Comparison of ENCODE assay signal across 8 cellular contexts in the genomic region with DNA sequence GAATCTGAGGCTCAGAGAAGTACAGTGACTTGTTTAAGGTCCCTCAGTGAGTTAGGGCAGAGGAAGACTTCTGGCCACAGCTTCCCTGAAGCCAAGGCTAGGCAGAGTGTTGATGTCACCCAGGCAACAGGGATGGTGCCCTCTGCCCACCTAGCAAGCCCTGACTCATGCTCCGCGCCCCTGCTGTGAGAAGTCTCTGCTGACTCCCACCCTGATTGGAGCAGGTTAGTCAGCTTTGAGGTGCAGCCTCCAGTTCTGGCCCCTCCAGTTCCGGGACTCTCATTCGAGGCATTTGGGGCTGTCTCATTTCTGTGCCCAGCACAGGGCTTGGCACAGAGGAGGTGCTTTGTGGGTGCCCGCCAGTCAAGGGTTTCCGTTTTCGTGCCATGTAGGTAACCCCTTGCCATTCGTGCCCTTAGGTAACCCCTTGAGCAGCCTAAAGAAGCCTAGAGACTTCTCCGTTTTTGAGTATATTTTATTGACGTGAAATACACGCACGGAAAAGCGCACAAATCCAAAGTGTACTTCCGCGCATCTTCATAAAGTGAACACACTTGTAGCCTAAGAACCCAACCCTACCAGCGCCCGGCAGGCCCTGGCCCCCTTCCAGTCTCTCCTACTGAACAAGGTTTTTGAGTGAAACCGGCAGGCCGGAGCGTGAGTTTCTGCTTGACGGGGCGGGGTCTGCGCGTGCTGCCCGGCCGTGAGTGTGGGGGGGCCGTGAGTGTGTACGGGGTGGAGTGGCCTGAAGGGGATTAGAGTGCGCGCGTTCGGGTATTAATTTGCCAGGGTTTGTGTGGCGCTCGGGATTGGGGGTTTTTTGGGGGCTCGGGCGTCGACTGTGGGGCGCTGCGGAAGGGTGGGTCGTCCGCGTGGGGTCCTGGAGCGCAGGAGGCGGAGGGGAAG. TPM values are rescaled to one million over a fixed set of nuclear protein-coding genes. Genes with fewer than 3 reads are reported as not detected.
DNase-seq lines count a peak whose midpoint lies in the region; ATAC-seq and TF ChIP-seq lines count a peak whose summit lies in the region.
"Not testable (repeated sequence)": the region's sequence is repeated elsewhere in the genome, so short reads cannot be mapped to it uniquely, and the experiment has no call there.

No MANE protein-coding gene starts in this region.

- H3K4me1 Mint-ChIP-seq in activated CD8-positive, alpha-beta memory T cell treated with anti-CD3 and anti-CD28 coated beads, Interleukin-2, amount 10 ng/mL, durations not matched to agents 7 days and 5 days = not testable (repeated sequence)

- no CpG with 5 or more reads among the region's 44 CpGs for whole genome bisulfite sequencing in gastroesophageal sphincter (ENCODE audit: low coverage in 1 of 2), 2 donors
- no CpG with 5 or more reads among the region's 44 CpGs for WGBS in upper lobe of left lung, 2 donors

- H3K27me3 Mint-ChIP-seq in activated CD8-positive, alpha-beta memory T cell treated with anti-CD3 and anti-CD28 coated beads, Interleukin-2, amount 10 ng/mL, durations not matched to agents 7 days and 5 days = not testable (repeated sequence)

- TF ChIP-seq EP300 in gastroesophageal sphincter (IDR thresholded peaks at IDR 0.05); upper lobe of left lung (IDR thresholded peaks at IDR 0.05): not testable (repeated sequence)

- not testable (repeated sequence) for H3K4me3 Mint-ChIP-seq in activated CD8-positive, alpha-beta memory T cell treated with anti-CD3 and anti-CD28 coated beads, Interleukin-2, amount 10 ng/mL, durations not matched to agents 7 days and 5 days

- H3K36me3 ChIP-seq in gastroesophageal sphincter; osteoblast (ENCODE audit: insufficient read depth, low read length); upper lobe of left lung: not testable (repeated sequence)

- H3K27me3 ChIP-seq in gastroesophageal sphincter; osteoblast (ENCODE audit: insufficient read depth, low read length); upper lobe of left lung: not testable (repeated sequence)

- CTCF ChIA-PET in activated CD8-positive, alpha-beta memory T cell treated with anti-CD3 and anti-CD28 coated beads, Interleukin-2, amount 10 ng/mL, durations not matched to agents 7 days and 5 days (lab: Charles Lee) = not testable (repeated sequence)

- TF ChIP-seq CTCF in gastroesophageal sphincter (IDR thresholded peaks at IDR 0.05); osteoblast (IDR thresholded peaks at IDR 0.05; ENCODE audit: extremely low read depth, low read depth, low read length); upper lobe of left lung (IDR thresholded peaks at IDR 0.05): not testable (repeated sequence)

- not testable (repeated sequence) for H3K4me2 ChIP-seq in osteoblast (ENCODE audit: insufficient read depth, low read length)

- H3K36me3 Mint-ChIP-seq in activated CD8-positive, alpha-beta memory T cell treated with anti-CD3 and anti-CD28 coated beads, Interleukin-2, amount 10 ng/mL, durations not matched to agents 7 days and 5 days = not testable (repeated sequence)

- not testable (repeated sequence) for H3K4me1 ChIP-seq in gastroesophageal sphincter; osteoblast (ENCODE audit: insufficient read depth, low read length); upper lobe of left lung

- not testable (repeated sequence) for H3K9me3 ChIP-seq in gastroesophageal sphincter; osteoblast (ENCODE audit: low read depth, low read length); upper lobe of left lung

- not testable (repeated sequence) for H3K9me3 Mint-ChIP-seq in activated CD8-positive, alpha-beta memory T cell treated with anti-CD3 and anti-CD28 coated beads, Interleukin-2, amount 10 ng/mL, durations not matched to agents 7 days and 5 days (ENCODE audit: low read depth)

- H3K27ac ChIP-seq in gastroesophageal sphincter (peak overlapping the region in 3 of 4 donors; percentile 84 to 86 (median 86)), upper lobe of left lung (peak overlapping the region in 3 of 4 donors; percentile 82 to 88 (median 86))
- not testable (repeated sequence) for H3K27ac ChIP-seq in osteoblast (ENCODE audit: low read depth, low read length)

- TF ChIP-seq POLR2A in gastroesophageal sphincter (IDR thresholded peaks at IDR 0.05); upper lobe of left lung (IDR thresholded peaks at IDR 0.05): not testable (repeated sequence)

- not testable (repeated sequence) for H3K79me2 ChIP-seq in osteoblast (ENCODE audit: insufficient read depth, low read length)

- not testable (repeated sequence) for H3K27ac Mint-ChIP-seq in activated CD8-positive, alpha-beta memory T cell treated with anti-CD3 and anti-CD28 coated beads, Interleukin-2, amount 10 ng/mL, durations not matched to agents 7 days and 5 days

- DNase-seq in activated CD8-positive, alpha-beta memory T cell treated with anti-CD3 and anti-CD28 coated beads, Interleukin-2, amount 10 ng/mL, durations not matched to agents 7 days and 5 days; osteoblast (ENCODE audit: insufficient read length, low spot score, missing footprints); upper lobe of left lung: not testable (repeated sequence)

- ATAC-seq in GM18499 (IDR thresholded peaks at IDR 0.05; ENCODE audit: insufficient read depth, unreplicated experiment) = peak; percentile 7
- ATAC-seq in GM21360 (IDR thresholded peaks at IDR 0.05; ENCODE audit: unreplicated experiment) = peak; percentile 17
- ATAC-seq in HG02852 (IDR thresholded peaks at IDR 0.05; ENCODE audit: unreplicated experiment) = peak; percentile 31
- ATAC-seq in HG03565 (IDR thresholded peaks at IDR 0.05; ENCODE audit: unreplicated experiment) = peak; percentile 17
- peak; percentile 24 for ATAC-seq in activated CD8-positive, alpha-beta memory T cell treated with anti-CD3 and anti-CD28 coated beads, Interleukin-2, amount 10 ng/mL, durations not matched to agents 7 days and 5 days
- peak; percentile 84 for ATAC-seq in gastroesophageal sphincter
- peak; percentile 86 to 92 for ATAC-seq in upper lobe of left lung (ENCODE audit: low FRiP score in 2 of 2)

- H2AFZ ChIP-seq in osteoblast (ENCODE audit: low read length) = not testable (repeated sequence)

- H3K4me3 ChIP-seq in gastroesophageal sphincter (peak overlapping the region; percentile 57 to 70), osteoblast (ENCODE audit: insufficient read depth, low read length) (peak overlapping the region; percentile 58), upper lobe of left lung (peak overlapping the region in 3 of 4 donors; percentile 30 to 59 (median 50))

- not testable (repeated sequence) for H4K20me1 ChIP-seq in osteoblast (ENCODE audit: insufficient read depth, low read length)

RNA-seq across cellular contexts. Expression of a gene that starts 16.9 kb away (rescaled TPM):
- total RNA-seq in activated CD8-positive, alpha-beta memory T cell treated with anti-CD3 and anti-CD28 coated beads, Interleukin-2, amount 10 ng/mL, durations not matched to agents 7 days and 5 days = 1 to 10 TPM; 7.5 to 8.1 TPM
- total RNA-seq in gastroesophageal sphincter (1 to 10 TPM in 2 of 4 donors, not detected in 2; 2.2 to 6.9 TPM), osteoblast (not detected in 2 replicates), upper lobe of left lung (10 to 100 TPM in 1 of 6 donors, 1 to 10 TPM in 5; 2.3 to 17.2 (median 5.0) TPM)

Comparison
In these comparisons a context has a peak if more than half of its experiments do, and no peak if none do; other contexts are left out.
1. ATAC-seq: peak in every context shown above with its lines; median percentile 89 in upper lobe of left lung; 84 in gastroesophageal sphincter; 31 in HG02852; 24 in activated CD8-positive, alpha-beta memory T cell treated with anti-CD3 and anti-CD28 coated beads, Interleukin-2, amount 10 ng/mL, durations not matched to agents 7 days and 5 days; 17 in GM21360; 17 in HG03565; 7 in GM18499.